1 cellular context compared by ENCODE assay signal in genomic region chr16:4240624-4241023, GRCh38.
TF ChIP-seq lines count a peak whose summit lies in the region.

No MANE protein-coding gene starts in this region.

TF ChIP-seq in WTC11, 78 proteins besides CTCF, POLR2A, EP300 and RAD21 (continued from another document):
- no peak for TF ChIP-seq MAX (CRISPR knock-in tag; IDR thresholded peaks at IDR 0.05)
- TF ChIP-seq ZNF281 (CRISPR knock-in tag; IDR thresholded peaks at IDR 0.05) = no peak
- no peak for TF ChIP-seq IRF1 (CRISPR knock-in tag; IDR thresholded peaks at IDR 0.05)
- no peak for TF ChIP-seq ZNF512 (CRISPR knock-in tag; IDR thresholded peaks at IDR 0.05; ENCODE audit: borderline replicate concordance)
- TF ChIP-seq JAZF1 (CRISPR knock-in tag; IDR thresholded peaks at IDR 0.05) = no peak
- no peak for TF ChIP-seq ZNF263 (CRISPR knock-in tag; IDR thresholded peaks at IDR 0.05; ENCODE audit: low read depth)
- TF ChIP-seq RELA (CRISPR knock-in tag; IDR thresholded peaks at IDR 0.05; ENCODE audit: borderline replicate concordance) = no peak
- no peak for TF ChIP-seq E2F4 (CRISPR knock-in tag; IDR thresholded peaks at IDR 0.05; ENCODE audit: borderline replicate concordance, low read depth)
